In genomic region chr13:38349386-38350113, GRCh38 we compare ENCODE assay signal across 8 cellular contexts. TPM values are rescaled to one million over a fixed set of nuclear protein-coding genes. Genes with fewer than 3 reads are reported as not detected.
DNase-seq lines count a peak whose midpoint lies in the region; ATAC-seq and TF ChIP-seq lines count a peak whose summit lies in the region.

Gene UFM1, plus strand, starts transcription at chr13:38349851. Its CDS starts 69 bp downstream, at chr13:38349920.

- no peaks in the 10 kb centered on the region for H3K27me3 Mint-ChIP-seq in activated naive CD8-positive, alpha-beta T cell

- POLR2A ChIA-PET in GM10248 (lab: Yijun Ruan, JAX), result interaction anchor here (1.5 kb wide), 1 partner anchor 10 kb away, joined by 4 read pairs; no protein-coding TSS in a partner anchor

- peak; percentile 89 for DNase-seq in GM10248 (ENCODE audit: extremely low spot score)
- DNase-seq in NCI-H1105 (lab: John Stamatoyannopoulos, UW), result peak; percentile 74
- DNase-seq in SKM-1 treated with dmso at 0.1 percent for 144 hours (lab: John Stamatoyannopoulos, UW; ENCODE audit: unreplicated experiment), result peak; percentile 95
- peak; percentile 93 for DNase-seq in glomerular endothelial cell (ENCODE audit: extremely low read depth, low read depth, low spot score)
- DNase-seq in occipital lobe (lab: John Stamatoyannopoulos, UW), result peak; percentile 74

- H3K4me3 Mint-ChIP-seq in activated naive CD8-positive, alpha-beta T cell, result peak within 1 kb of the TSS; percentile 98

- peaks cover 10% of the 10 kb centered on the region for H3K36me3 Mint-ChIP-seq in activated naive CD8-positive, alpha-beta T cell

- H3K9me3 Mint-ChIP-seq in activated naive CD8-positive, alpha-beta T cell (ENCODE audit: low read depth), result no peaks in the 10 kb centered on the region

- no peak for TF ChIP-seq CTCF in GM10248 (IDR thresholded peaks at IDR 0.05; ENCODE audit: control extremely low read depth, extremely low read depth, low read depth, missing control alignments)

- CTCF ChIA-PET in GM10248 (lab: Yijun Ruan, JAX), result interaction anchor here (1.1 to 1.9 kb wide), 3 partner anchors 8 to 29 kb away, joined by 4 to 6 read pairs (median 5); no protein-coding TSS in a partner anchor

- H3K27ac Mint-ChIP-seq in activated naive CD8-positive, alpha-beta T cell, result peak within 1 kb of the TSS; percentile 99

- H3K4me1 Mint-ChIP-seq in activated naive CD8-positive, alpha-beta T cell (ENCODE audit: low read depth), result peaks cover 40% of the 10 kb centered on the region

- peak; percentile 97 for ATAC-seq in HG02623 (IDR thresholded peaks at IDR 0.05; ENCODE audit: unreplicated experiment)

- H3K27ac ChIP-seq in temporal lobe (ENCODE audit: low read depth, low read length), result no peak within 1 kb of the TSS

RNA-seq across cellular contexts. Expression of gene UFM1, which starts in this region (rescaled TPM):
- total RNA-seq in glomerular endothelial cell (52.5 and 53.8 TPM in 2 replicates), occipital lobe (247 TPM), temporal lobe (89.0 TPM)
